In genomic region chr6:99507648-99508047, GRCh38 we compare ENCODE assay signal across 24 cellular contexts. TPM values are rescaled to one million over a fixed set of nuclear protein-coding genes. Genes with fewer than 3 reads are reported as not detected.
DNase-seq lines count a peak whose midpoint lies in the region; ATAC-seq and TF ChIP-seq lines count a peak whose summit lies in the region.
"Had no signal": no experiment of that assay in that cellular context is flagged by ENCODE, and none has a peak within 500 bp of the region (broad histone marks: within the 10 kb centered on the region; RNA-seq: fewer than 3 reads in every experiment).

No MANE protein-coding gene starts in this region.

- H3K27ac ChIP-seq in endodermal cell (ENCODE audit: low read depth, low read length) = no peak overlapping the region
- no peak overlapping the region for H3K27ac ChIP-seq in right lobe of liver
- H3K27ac ChIP-seq: BLaER1 had no signal

- H3K9me3 Mint-ChIP-seq in endodermal cell = no peaks in the 10 kb centered on the region
- H3K9me3 Mint-ChIP-seq: CD4-positive, alpha-beta memory T cell; CD4-positive, CD25-positive, alpha-beta regulatory T cell; CD8-positive, alpha-beta memory T cell had no signal

- DNase-seq in NCI-H526 treated with DMSO at 0.1 percent for 48 hours (lab: John Stamatoyannopoulos, UW) (peak; percentile 17), endodermal cell (no peak), right lobe of liver (peak in 2 of 3 donors; percentile 38 to 58), RKO (ENCODE audit: low spot score) (no peak)
- no peak for DNase-seq in activated naive CD4-positive, alpha-beta T cell treated with Interleukin-2 at 50 U/mL for 16 hours
- DNase-seq: 8988T; ACHN; BE2C; C1 segment of cervical spinal cord; CD4-positive, alpha-beta memory T cell; CD4-positive, CD25-positive, alpha-beta regulatory T cell; CD8-positive, alpha-beta memory T cell; COR-L47; DMS 273 treated with DMSO at 0.1 percent for 48 hours; DMS153; DMS53; DMS79; DND-41; EL; GDM1 had no signal

- no peak overlapping the region for H3K4me3 Mint-ChIP-seq in endodermal cell
- H3K4me3 Mint-ChIP-seq: CD14-positive monocyte; CD4-positive, alpha-beta memory T cell; CD4-positive, CD25-positive, alpha-beta regulatory T cell; CD8-positive, alpha-beta memory T cell had no signal

- no peak overlapping the region for H3K9ac ChIP-seq in endodermal cell (ENCODE audit: extremely low read depth, low read length, poor library complexity, severe bottlenecking)
- H3K9ac ChIP-seq: BLaER1 had no signal

- H3K27me3 ChIP-seq in endodermal cell (ENCODE audit: control insufficient read depth, insufficient read depth, low read length, poor library complexity, severe bottlenecking) (no peaks in the 10 kb centered on the region), right lobe of liver (no peaks in the 10 kb centered on the region)
- H3K27me3 ChIP-seq: BE2C, BLaER1 had no signal

- no peaks in the 10 kb centered on the region for H3K27me3 Mint-ChIP-seq in endodermal cell (ENCODE audit: insufficient read depth)
- H3K27me3 Mint-ChIP-seq: CD4-positive, alpha-beta memory T cell; CD4-positive, CD25-positive, alpha-beta regulatory T cell; CD8-positive, alpha-beta memory T cell had no signal

- no peak for TF ChIP-seq POLR2A in right lobe of liver (IDR thresholded peaks at IDR 0.05)

- H3K9me3 ChIP-seq in endodermal cell (ENCODE audit: control insufficient read depth, low read length) = no peaks in the 10 kb centered on the region
- H3K9me3 ChIP-seq in right lobe of liver = no peaks in the 10 kb centered on the region
- H3K9me3 ChIP-seq: BE2C, BLaER1 had no signal

- H3K27ac Mint-ChIP-seq in endodermal cell = peak overlapping the region; percentile 48
- H3K27ac Mint-ChIP-seq: CD4-positive, CD25-positive, alpha-beta regulatory T cell had no signal

- peak; percentile 87 to 100 (median 99) for ATAC-seq in right lobe of liver
- no peak for ATAC-seq in GM21447 (IDR thresholded peaks at IDR 0.05; ENCODE audit: unreplicated experiment)
- ATAC-seq: GM12878 had no signal

- H3K4me3 ChIP-seq in endodermal cell (ENCODE audit: low read length) = no peak overlapping the region
- no peak overlapping the region for H3K4me3 ChIP-seq in right lobe of liver
- H3K4me3 ChIP-seq: BLaER1, GM12878 had no signal

- intact Hi-C loops in right lobe of liver (cut with DNase I) = no loop called here

- H3K4me1 ChIP-seq in endodermal cell (ENCODE audit: control insufficient read depth, insufficient read depth, low read length) (no peaks in the 10 kb centered on the region), right lobe of liver (peaks cover 0 to 8% (median 0%) of the 10 kb centered on the region in 4 donors)
- H3K4me1 ChIP-seq: BE2C, BLaER1 had no signal

- 94 to 100% methylated on average over 1 to 3 of the region's 3 CpGs for WGBS in endodermal cell (ENCODE audit: insufficient coverage in 1 of 2, insufficient read length in 1 of 2), 2 experiments
- WGBS in right lobe of liver (ENCODE audit: insufficient coverage, low coverage, low lambda C conversion rate, missing lambda C conversion rate) = 31% methylated on average over 3 of the region's 3 CpGs

- TF ChIP-seq CTCF in endodermal cell (conservative IDR thresholded peaks at IDR 0.05) = no peak
- no peak for TF ChIP-seq CTCF in right lobe of liver (IDR thresholded peaks at IDR 0.05)

- peaks cover 1% of the 10 kb centered on the region for H3K4me1 Mint-ChIP-seq in endodermal cell
- H3K4me1 Mint-ChIP-seq: CD14-positive monocyte had no signal

- H3K36me3 ChIP-seq in endodermal cell (ENCODE audit: control insufficient read depth, insufficient read depth, low read length) (peaks cover 37% of the 10 kb centered on the region), right lobe of liver (peaks cover 0 to 10% (median under 1%) of the 10 kb centered on the region in 4 donors)

- H3K36me3 Mint-ChIP-seq in endodermal cell (ENCODE audit: low read depth) = peaks cover 22% of the 10 kb centered on the region

RNA-seq across cellular contexts. Expression of gene USP45, which starts 7.6 kb away (rescaled TPM):
- total RNA-seq in endodermal cell (10 to 100 TPM; 16.7 to 32.1 TPM), right lobe of liver (1 to 10 TPM; 4.5 to 6.8 (median 5.5) TPM)
- polyA plus RNA-seq in endodermal cell (2013, experiment 1 of 2) = 13.8 TPM
- polyA plus RNA-seq in endodermal cell (2013, experiment 2 of 2) = 13.2 TPM

Comparison
In these comparisons a context has a peak if more than half of its experiments do, and no peak if none do; other contexts are left out.
1. DNase-seq: peak in NCI-H526 treated with DMSO at 0.1 percent for 48 hours (single experiment) and right lobe of liver (2 of 3); none in endodermal cell (single experiment), RKO (single experiment) and activated naive CD4-positive, alpha-beta T cell treated with Interleukin-2 at 50 U/mL for 16 hours (single experiment).